In the genomic region with DNA sequence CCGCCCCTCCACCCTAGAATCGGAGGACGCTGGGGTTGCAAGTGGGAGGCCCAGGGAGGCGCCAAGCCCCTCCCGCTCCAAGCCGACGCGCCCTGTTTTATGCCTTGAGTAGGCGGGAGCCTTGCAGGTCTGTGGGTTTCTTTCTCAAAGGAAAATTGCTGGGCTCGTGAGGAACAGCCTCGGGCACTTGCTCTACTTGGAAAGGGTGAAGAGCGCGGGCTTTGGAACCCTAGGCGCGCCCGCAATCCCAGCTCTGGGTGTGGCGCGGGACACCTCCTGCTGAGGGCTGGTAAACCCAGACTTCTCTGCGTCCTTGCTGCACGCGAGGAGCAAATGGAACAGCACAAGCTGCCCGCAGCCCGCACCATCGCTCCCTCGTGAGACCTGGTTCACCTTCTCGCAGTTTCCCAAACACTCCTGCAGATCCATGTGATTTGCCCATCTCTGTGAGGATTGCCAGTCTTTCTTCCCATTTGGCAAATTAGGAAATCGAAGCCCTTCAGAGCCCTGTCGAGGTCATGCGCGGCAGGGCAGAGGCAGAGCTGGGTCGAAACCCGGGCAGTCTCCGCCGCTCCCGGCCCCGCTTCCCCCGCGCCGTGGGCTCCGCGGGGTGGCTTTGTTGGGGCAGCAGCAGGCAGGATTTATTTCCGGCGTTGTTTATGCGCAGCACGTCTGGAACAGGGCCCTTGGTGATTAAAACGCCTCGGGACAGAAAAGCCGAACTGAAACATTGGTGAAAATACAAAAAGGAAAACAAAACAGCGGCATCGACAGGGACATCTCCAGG, we compare ENCODE assay signal across 12 cellular contexts.
DNase-seq lines count a peak whose midpoint lies in the region; ATAC-seq, FAIRE-seq and TF ChIP-seq lines count a peak whose summit lies in the region.
"Had no signal": no experiment of that assay in that cellular context is flagged by ENCODE, and none has a peak within 500 bp of the region (broad histone marks: within the 10 kb centered on the region; RNA-seq: fewer than 3 reads in every experiment).

No MANE protein-coding gene starts in this region.

- no peak for FAIRE-seq in GM12892 (lab: Jason Lieb, UNC)
- FAIRE-seq: small intestine had no signal

- TF ChIP-seq CTCF in HFF-Myc (IDR thresholded peaks at IDR 0.05; ENCODE audit: low read depth, low read length, missing control alignments) (no peak), foreskin keratinocyte (conservative IDR thresholded peaks at IDR 0.05) (no peak)

- H3K4me3 ChIP-seq in HFF-Myc (replicated peaks; ENCODE audit: low read depth, low read length) = 0 out of 2 replicates have a peak overlapping the region, but pooled peaks have one; percentile 7
- H3K4me3 ChIP-seq: lung had no signal

- no peak for TF ChIP-seq POLR2A in GM12892 (IDR thresholded peaks at IDR 0.05; ENCODE audit: low read depth, low read length)

- peaks cover 49% of the 10 kb centered on the region for H3K27me3 ChIP-seq in foreskin keratinocyte

- no peaks in the 10 kb centered on the region for H3K4me1 ChIP-seq in foreskin keratinocyte

- peak; percentile 65 for ATAC-seq in foreskin keratinocyte
- no peak for ATAC-seq in GM18520 (IDR thresholded peaks at IDR 0.05; ENCODE audit: unreplicated experiment)

- no peak overlapping the region for H3K27ac ChIP-seq in foreskin keratinocyte

- DNase-seq in HFF-Myc (ENCODE audit: extremely low read depth, low read depth) (no peak), RPMI7951 (ENCODE audit: low read depth) (peak; percentile 39), foreskin keratinocyte (peak in 1 of 2 donors; percentile 20), retina (peak; percentile 75), NCI-H226 (no peak), GM12892 (ENCODE audit: insufficient read length) (no peak)
- DNase-seq: activated gamma-delta T cell treated with Interleukin-2 at 50 U/mL for 16 hours; CD4-positive, alpha-beta T cell; small intestine; T1000 had no signal

Comparison
In these comparisons a context has a peak if more than half of its experiments do, and no peak if none do; other contexts are left out.
1. DNase-seq: peak in RPMI7951 (single experiment) and retina (single experiment); none in HFF-Myc (single experiment), NCI-H226 (single experiment) and GM12892 (single experiment).